9 cellular contexts compared by ENCODE assay signal in the genomic region with DNA sequence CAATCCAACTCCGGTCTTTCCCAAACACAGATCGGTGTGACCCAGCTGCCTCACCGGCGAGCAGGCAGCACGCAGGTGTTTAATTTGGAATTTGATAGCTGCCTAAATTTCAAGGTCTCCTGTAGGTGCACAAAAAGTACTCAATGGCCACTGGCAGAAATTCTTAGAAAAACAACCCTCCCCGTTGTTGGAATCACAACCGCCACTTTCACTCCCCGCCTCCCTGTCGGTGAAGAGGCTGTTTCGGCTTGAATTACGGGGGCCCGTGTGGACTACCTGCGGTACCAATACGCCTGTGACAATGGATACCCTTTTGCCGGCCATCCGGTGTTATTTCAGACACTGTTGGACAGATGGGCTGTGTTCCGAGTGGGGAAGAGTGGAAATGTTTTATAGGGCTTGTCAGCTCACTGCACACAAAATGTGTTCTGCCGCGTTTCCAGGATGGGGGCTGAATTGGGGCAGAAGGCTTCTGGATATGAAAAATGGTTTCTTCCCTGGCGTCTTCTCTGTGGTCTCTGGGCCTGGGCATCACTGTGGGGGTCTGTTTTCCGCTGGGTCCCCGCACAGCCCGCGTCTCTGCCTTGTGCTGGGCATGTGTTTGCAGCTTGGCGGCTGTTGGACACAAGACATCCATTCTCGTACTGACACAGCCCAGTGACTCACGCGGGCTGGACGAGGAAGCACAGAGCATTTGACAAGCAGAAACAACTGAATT.
DNase-seq lines count a peak whose midpoint lies in the region; ATAC-seq lines count a peak whose summit lies in the region.
"Had no signal": no experiment of that assay in that cellular context is flagged by ENCODE, and none has a peak within 500 bp of the region (broad histone marks: within the 10 kb centered on the region; RNA-seq: fewer than 3 reads in every experiment).

No MANE protein-coding gene starts in this region.

- peak; percentile 26 for DNase-seq in NCI-H82 (lab: John Stamatoyannopoulos, UW)
- DNase-seq in NCI-H82 treated with DMSO at 0.1 percent for 48 hours (lab: John Stamatoyannopoulos, UW; ENCODE audit: unreplicated experiment), result no peak
- DNase-seq in SHP77 treated with DMSO at 0.1 percent for 48 hours (lab: John Stamatoyannopoulos, UW), result peak; percentile 79
- DNase-seq in kidney tubule cell (ENCODE audit: low spot score), result peak; percentile 70
- no peak for DNase-seq in HCEC 1CT
- no peak for DNase-seq in HuH-7 (ENCODE audit: low spot score)
- DNase-seq: RPMI8226 had no signal

- no peak for ATAC-seq in GM21390 (IDR thresholded peaks at IDR 0.05; ENCODE audit: unreplicated experiment)
- no peak for ATAC-seq in HG03025 (IDR thresholded peaks at IDR 0.05; ENCODE audit: low FRiP score, unreplicated experiment)

Comparison
In these comparisons a context has a peak if more than half of its experiments do, and no peak if none do; other contexts are left out.
1. DNase-seq: peak in NCI-H82 (single experiment), SHP77 treated with DMSO at 0.1 percent for 48 hours (single experiment) and kidney tubule cell (single experiment); none in NCI-H82 treated with DMSO at 0.1 percent for 48 hours (single experiment), HCEC 1CT (single experiment) and HuH-7 (single experiment).